10 cellular contexts compared by ENCODE assay signal in genomic region chr15:74400915-74401757, GRCh38. TPM values are rescaled to one million over a fixed set of nuclear protein-coding genes. Genes with fewer than 3 reads are reported as not detected.
DNase-seq lines count a peak whose midpoint lies in the region; ATAC-seq and TF ChIP-seq lines count a peak whose summit lies in the region.
"Had no signal": no experiment of that assay in that cellular context is flagged by ENCODE, and none has a peak within 500 bp of the region (broad histone marks: within the 10 kb centered on the region; RNA-seq: fewer than 3 reads in every experiment).

No MANE protein-coding gene starts in this region.

- TF ChIP-seq CTCF in OCI-LY3 (IDR thresholded peaks at IDR 0.05; ENCODE audit: low read depth, low read length): no peak

- H3K4me1 ChIP-seq in OCI-LY3 (ENCODE audit: low read length) (peaks cover 99% of the 10 kb centered on the region), thymus (ENCODE audit: control insufficient read depth, insufficient read depth, low read length) (peaks cover 78% of the 10 kb centered on the region)

- peak overlapping the region; percentile 79 for H3K9ac ChIP-seq in OCI-LY3 (ENCODE audit: low read length)

- no peaks in the 10 kb centered on the region for H3K36me3 Mint-ChIP-seq in central memory CD8-positive, alpha-beta T cell (ENCODE audit: insufficient read depth)

- H3K4me1 Mint-ChIP-seq in central memory CD8-positive, alpha-beta T cell: peaks cover 83% of the 10 kb centered on the region

- no peak overlapping the region for H2AFZ ChIP-seq in OCI-LY3 (ENCODE audit: low read depth, low read length)

- H3K79me2 ChIP-seq in OCI-LY3 (ENCODE audit: low read length): peaks cover 31% of the 10 kb centered on the region

- WGBS in thymus: 39% methylated on average over 11 of the region's 11 CpGs

- peak; percentile 70 for DNase-seq in stimulated activated CD4-positive, alpha-beta T cell treated with anti-CD3 and anti-CD28 coated beads, Interleukin-15, amount 100 ng/mL, for 24 hours
- DNase-seq in stimulated activated CD4-positive, alpha-beta T cell treated with anti-CD3 and anti-CD28 coated beads, Interleukin-2, amount 100 ng/mL, for 48 hours: no peak
- no peak for DNase-seq in central memory CD8-positive, alpha-beta T cell (ENCODE audit: low spot score in 2 of 2)
- DNase-seq in MG63: no peak
- DNase-seq in KG1 (lab: John Stamatoyannopoulos, UW): no peak
- DNase-seq: midbrain, T-helper 17 cell had no signal

- ATAC-seq in central memory CD8-positive, alpha-beta T cell (replicated peaks; ENCODE audit: extremely low read depth, poor library complexity, severe bottlenecking): peak; percentile 31
- ATAC-seq in HG02588 (IDR thresholded peaks at IDR 0.05; ENCODE audit: unreplicated experiment): no peak
- ATAC-seq: T-helper 17 cell had no signal

- H4K20me1 ChIP-seq in OCI-LY3 (ENCODE audit: insufficient read depth, low read length): no peaks in the 10 kb centered on the region

- no peaks in the 10 kb centered on the region for H3K27me3 Mint-ChIP-seq in central memory CD8-positive, alpha-beta T cell
- H3K27me3 Mint-ChIP-seq: T-helper 17 cell had no signal

- peak overlapping the region; percentile 63 for H3K4me3 Mint-ChIP-seq in central memory CD8-positive, alpha-beta T cell

- peak overlapping the region; percentile 83 for H3K27ac Mint-ChIP-seq in central memory CD8-positive, alpha-beta T cell (ENCODE audit: low read depth)

- peaks cover 23% of the 10 kb centered on the region for H3K36me3 ChIP-seq in OCI-LY3 (replicated peaks; ENCODE audit: low read depth, low read length)
- H3K36me3 ChIP-seq in thymus (ENCODE audit: control insufficient read depth, insufficient read depth): no peaks in the 10 kb centered on the region
- H3K36me3 ChIP-seq in MG63: no peaks in the 10 kb centered on the region

- no peaks in the 10 kb centered on the region for H3K9me3 ChIP-seq in OCI-LY3 (ENCODE audit: insufficient read depth, low read length)
- no peaks in the 10 kb centered on the region for H3K9me3 ChIP-seq in thymus (ENCODE audit: control insufficient read depth)
- H3K9me3 ChIP-seq in MG63: no peaks in the 10 kb centered on the region

- no peaks in the 10 kb centered on the region for H3K9me3 Mint-ChIP-seq in central memory CD8-positive, alpha-beta T cell

- H3K27ac ChIP-seq in OCI-LY3 (ENCODE audit: low read length) (peak overlapping the region; percentile 95), thymus (ENCODE audit: low read depth) (peak overlapping the region; percentile 98)

- H3K4me2 ChIP-seq in OCI-LY3 (ENCODE audit: low read length): peak overlapping the region; percentile 76

- H3K27me3 ChIP-seq in OCI-LY3 (ENCODE audit: low read depth, low read length) (no peaks in the 10 kb centered on the region), thymus (ENCODE audit: control insufficient read depth, insufficient read depth) (no peaks in the 10 kb centered on the region), MG63 (no peaks in the 10 kb centered on the region)

- H3K4me3 ChIP-seq in OCI-LY3 (ENCODE audit: low read length) (peak overlapping the region; percentile 37; the same call in 1 of the 2 replicates), thymus (ENCODE audit: low read length) (peak overlapping the region; percentile 5), MG63 (no peak overlapping the region)

RNA-seq across cellular contexts. Expression of gene SEMA7A, which starts 32.6 kb away (rescaled TPM):
- 12.3 TPM for polyA plus RNA-seq in thymus
- 10.5 and 12.0 TPM in 2 replicates for total RNA-seq in MG63 (2014; rRNA removed; shearing (Covaris generic); ENCODE audit: low replicate concordance)

RNA-seq across cellular contexts. Expression of gene CYP11A1, which starts 33.7 kb away (rescaled TPM):
- polyA plus RNA-seq in thymus: 1.0 TPM
- total RNA-seq in MG63 (2014; rRNA removed; shearing (Covaris generic); ENCODE audit: low replicate concordance): 0.30 and 6.3 TPM in 2 replicates
- total RNA-seq: T-helper 17 cell had no signal

RNA-seq across cellular contexts. Expression of gene UBL7, which starts 59.8 kb away (rescaled TPM):
- polyA plus RNA-seq in thymus: 38.7 TPM
- total RNA-seq in MG63 (2014; rRNA removed; shearing (Covaris generic); ENCODE audit: low replicate concordance): 90.0 and 116 TPM in 2 replicates
